10 cellular contexts compared by ENCODE assay signal in genomic region chr19:16569609-16570320, GRCh38. TPM values are rescaled to one million over a fixed set of nuclear protein-coding genes. Genes with fewer than 3 reads are reported as not detected.
DNase-seq lines count a peak whose midpoint lies in the region; ATAC-seq lines count a peak whose summit lies in the region.
"Had no signal": no experiment of that assay in that cellular context is flagged by ENCODE, and none has a peak within 500 bp of the region (broad histone marks: within the 10 kb centered on the region; RNA-seq: fewer than 3 reads in every experiment).

No MANE protein-coding gene starts in this region.

- POLR2A ChIA-PET in activated CD4-positive, alpha-beta memory T cell treated with anti-CD3 and anti-CD28 coated beads for 36 hours (lab: Charles Lee) = no interaction called here

- intact Hi-C loops in activated CD4-positive, alpha-beta memory T cell treated with anti-CD3 and anti-CD28 coated beads for 36 hours (cut with micrococcal nuclease) = loop anchor here (5.0 kb wide), 1 partner anchor 93 kb away; the partner anchor contains the start of genes SMIM7 and TMEM38A

- no peak for DNase-seq in activated T-cell treated with anti-CD3 and anti-CD28 coated beads, Interleukin-2, amount 50 U/mL, for 4 hours
- DNase-seq in activated T-cell treated with anti-CD3 and anti-CD28 coated beads, Interleukin-2, amount 50 U/mL, for 48 hours = no peak
- DNase-seq in activated CD4-positive, alpha-beta memory T cell treated with anti-CD3 and anti-CD28 coated beads for 36 hours = no peak
- peak; percentile 62 for DNase-seq in kidney tubule cell (ENCODE audit: low spot score)
- DNase-seq in stimulated activated effector memory CD8-positive, alpha-beta T cell treated with anti-CD3 and anti-CD28 coated beads, Interleukin-12 subunit alpha, Interleukin-12 subunit beta, amount 100 ng/mL, for 72 hours (ENCODE audit: low spot score in 2 of 2) = no peak
- DNase-seq: left ventricle myocardium superior, NCI-H2029 had no signal

- no peaks in the 10 kb centered on the region for H3K27me3 Mint-ChIP-seq in activated T-cell treated with anti-CD3 and anti-CD28 coated beads, Interleukin-2, amount 50 U/mL, for 4 hours (ENCODE audit: low read depth)
- no peaks in the 10 kb centered on the region for H3K27me3 Mint-ChIP-seq in activated CD4-positive, alpha-beta memory T cell treated with anti-CD3 and anti-CD28 coated beads for 36 hours

- no peak overlapping the region for H3K27ac Mint-ChIP-seq in activated CD4-positive, alpha-beta memory T cell treated with anti-CD3 and anti-CD28 coated beads for 36 hours
- H3K27ac Mint-ChIP-seq in stimulated activated effector memory CD8-positive, alpha-beta T cell treated with anti-CD3 and anti-CD28 coated beads, Interleukin-12 subunit alpha, Interleukin-12 subunit beta, amount 100 ng/mL, for 72 hours = peak overlapping the region; percentile 87

- CTCF ChIA-PET in activated CD4-positive, alpha-beta memory T cell treated with anti-CD3 and anti-CD28 coated beads for 36 hours (lab: Charles Lee) = no interaction called here

- peaks cover 21% of the 10 kb centered on the region for H3K36me3 Mint-ChIP-seq in activated T-cell treated with anti-CD3 and anti-CD28 coated beads, Interleukin-2, amount 50 U/mL, for 4 hours (ENCODE audit: insufficient read depth)
- peaks cover 42% of the 10 kb centered on the region for H3K36me3 Mint-ChIP-seq in activated CD4-positive, alpha-beta memory T cell treated with anti-CD3 and anti-CD28 coated beads for 36 hours
- H3K36me3 Mint-ChIP-seq in stimulated activated effector memory CD8-positive, alpha-beta T cell treated with anti-CD3 and anti-CD28 coated beads, Interleukin-12 subunit alpha, Interleukin-12 subunit beta, amount 100 ng/mL, for 72 hours = peaks cover 95% of the 10 kb centered on the region

- no peak for ATAC-seq in activated T-cell treated with anti-CD3 and anti-CD28 coated beads, Interleukin-2, amount 50 U/mL, for 4 hours
- no peak for ATAC-seq in stimulated activated effector memory CD8-positive, alpha-beta T cell treated with anti-CD3 and anti-CD28 coated beads, Interleukin-12 subunit alpha, Interleukin-12 subunit beta, amount 100 ng/mL, for 72 hours
- ATAC-seq in GM18861 (IDR thresholded peaks at IDR 0.05; ENCODE audit: unreplicated experiment) = no peak
- no peak for ATAC-seq in GM18502 (IDR thresholded peaks at IDR 0.05; ENCODE audit: poor library complexity, unreplicated experiment)
- no peak for ATAC-seq in GM21447 (IDR thresholded peaks at IDR 0.05; ENCODE audit: unreplicated experiment)
- ATAC-seq: left ventricle myocardium superior had no signal

- no peaks in the 10 kb centered on the region for H3K9me3 Mint-ChIP-seq in activated T-cell treated with anti-CD3 and anti-CD28 coated beads, Interleukin-2, amount 50 U/mL, for 4 hours
- H3K9me3 Mint-ChIP-seq in activated CD4-positive, alpha-beta memory T cell treated with anti-CD3 and anti-CD28 coated beads for 36 hours = no peaks in the 10 kb centered on the region
- H3K9me3 Mint-ChIP-seq in stimulated activated effector memory CD8-positive, alpha-beta T cell treated with anti-CD3 and anti-CD28 coated beads, Interleukin-12 subunit alpha, Interleukin-12 subunit beta, amount 100 ng/mL, for 72 hours = no peaks in the 10 kb centered on the region

- peaks cover 56% of the 10 kb centered on the region for H3K4me1 Mint-ChIP-seq in activated T-cell treated with anti-CD3 and anti-CD28 coated beads, Interleukin-2, amount 50 U/mL, for 4 hours (ENCODE audit: low read depth)
- peaks cover 56% of the 10 kb centered on the region for H3K4me1 Mint-ChIP-seq in activated CD4-positive, alpha-beta memory T cell treated with anti-CD3 and anti-CD28 coated beads for 36 hours (ENCODE audit: low read depth)
- peaks cover 51% of the 10 kb centered on the region for H3K4me1 Mint-ChIP-seq in stimulated activated effector memory CD8-positive, alpha-beta T cell treated with anti-CD3 and anti-CD28 coated beads, Interleukin-12 subunit alpha, Interleukin-12 subunit beta, amount 100 ng/mL, for 72 hours

- H3K4me3 Mint-ChIP-seq in activated T-cell treated with anti-CD3 and anti-CD28 coated beads, Interleukin-2, amount 50 U/mL, for 4 hours = peak overlapping the region; percentile 38
- H3K4me3 Mint-ChIP-seq in activated CD4-positive, alpha-beta memory T cell treated with anti-CD3 and anti-CD28 coated beads for 36 hours = peak overlapping the region; percentile 39
- H3K4me3 Mint-ChIP-seq in stimulated activated effector memory CD8-positive, alpha-beta T cell treated with anti-CD3 and anti-CD28 coated beads, Interleukin-12 subunit alpha, Interleukin-12 subunit beta, amount 100 ng/mL, for 72 hours = peak overlapping the region; percentile 94

RNA-seq across cellular contexts. Expression of gene SLC35E1, which starts 2.5 kb away (rescaled TPM):
- total RNA-seq in activated T-cell treated with anti-CD3 and anti-CD28 coated beads, Interleukin-2, amount 50 U/mL, for 4 hours = 10 to 100 TPM; 48.1 to 48.5 (median 48.1) TPM
- total RNA-seq in activated CD4-positive, alpha-beta memory T cell treated with anti-CD3 and anti-CD28 coated beads for 36 hours = 10 to 100 TPM; 42.0 to 46.0 TPM

RNA-seq across cellular contexts. Expression of gene CHERP, which starts 27.5 kb away (rescaled TPM):
- total RNA-seq in activated T-cell treated with anti-CD3 and anti-CD28 coated beads, Interleukin-2, amount 50 U/mL, for 4 hours = 100 to 1,000 TPM in 2 of 3 donors, 10 to 100 TPM in 1; 98.7 to 107 (median 103) TPM
- 10 to 100 TPM; 50.8 TPM for total RNA-seq in activated CD4-positive, alpha-beta memory T cell treated with anti-CD3 and anti-CD28 coated beads for 36 hours

RNA-seq across cellular contexts. Expression of gene MED26, which starts 58.2 kb away (rescaled TPM):
- 10 to 100 TPM; 17.4 to 19.5 (median 18.2) TPM for total RNA-seq in activated T-cell treated with anti-CD3 and anti-CD28 coated beads, Interleukin-2, amount 50 U/mL, for 4 hours
- 10 to 100 TPM; 12.0 to 14.5 TPM for total RNA-seq in activated CD4-positive, alpha-beta memory T cell treated with anti-CD3 and anti-CD28 coated beads for 36 hours

Comparison
In these comparisons a context has a peak if more than half of its experiments do, and no peak if none do; other contexts are left out.
1. H3K4me3 Mint-ChIP-seq: peak in every context shown above with its lines; median percentile 94 in stimulated activated effector memory CD8-positive, alpha-beta T cell treated with anti-CD3 and anti-CD28 coated beads, Interleukin-12 subunit alpha, Interleukin-12 subunit beta, amount 100 ng/mL, for 72 hours; 39 in activated CD4-positive, alpha-beta memory T cell treated with anti-CD3 and anti-CD28 coated beads for 36 hours; 38 in activated T-cell treated with anti-CD3 and anti-CD28 coated beads, Interleukin-2, amount 50 U/mL, for 4 hours.